Comparison of ENCODE assay signal across 21 cellular contexts in genomic region chr1:239733995-239734394, GRCh38.
DNase-seq lines count a peak whose midpoint lies in the region; TF ChIP-seq lines count a peak whose summit lies in the region.
"Had no signal": no experiment of that assay in that cellular context is flagged by ENCODE, and none has a peak within 500 bp of the region (broad histone marks: within the 10 kb centered on the region; RNA-seq: fewer than 3 reads in every experiment).

No MANE protein-coding gene starts in this region.

- peak overlapping the region; percentile 5 for H3K27ac ChIP-seq in hepatocyte
- H3K27ac ChIP-seq in smooth muscle cell (ENCODE audit: low read depth) = peak overlapping the region; percentile 61
- no peak overlapping the region for H3K27ac ChIP-seq in left ventricle myocardium inferior (replicated peaks)
- no peak overlapping the region for H3K27ac ChIP-seq in CD8-positive, alpha-beta memory T cell (ENCODE audit: low read depth, low read length)
- H3K27ac ChIP-seq: C4-2B, GM23248 had no signal

- no peaks in the 10 kb centered on the region for H3K4me1 Mint-ChIP-seq in CD8-positive, alpha-beta memory T cell
- H3K4me1 Mint-ChIP-seq: B cell had no signal

- no peak overlapping the region for H3K4me3 ChIP-seq in hepatocyte
- H3K4me3 ChIP-seq in smooth muscle cell = no peak overlapping the region
- no peak overlapping the region for H3K4me3 ChIP-seq in left ventricle myocardium inferior
- H3K4me3 ChIP-seq in CD8-positive, alpha-beta memory T cell (ENCODE audit: low read length) = no peak overlapping the region
- H3K4me3 ChIP-seq: GM23248 had no signal

- no peak overlapping the region for H3K9ac ChIP-seq in smooth muscle cell (ENCODE audit: low read depth)
- H3K9ac ChIP-seq: GM23248 had no signal

- no peaks in the 10 kb centered on the region for H4K20me1 ChIP-seq in hepatocyte (ENCODE audit: insufficient read depth, poor library complexity, severe bottlenecking)
- H4K20me1 ChIP-seq in smooth muscle cell (ENCODE audit: low read depth) = no peaks in the 10 kb centered on the region

- no peak overlapping the region for H3K27ac Mint-ChIP-seq in CD8-positive, alpha-beta memory T cell
- H3K27ac Mint-ChIP-seq: B cell; CD8-positive, alpha-beta T cell had no signal

- H3K79me2 ChIP-seq in hepatocyte (no peaks in the 10 kb centered on the region), smooth muscle cell (ENCODE audit: low read depth) (no peaks in the 10 kb centered on the region)

- H3K27me3 Mint-ChIP-seq in CD8-positive, alpha-beta memory T cell = peaks cover 0 to 3% of the 10 kb centered on the region in 2 donors
- H3K27me3 Mint-ChIP-seq: B cell had no signal

- POLR2A ChIA-PET in CD8-positive, alpha-beta memory T cell (lab: Charles Lee) = no interaction called here

- no peaks in the 10 kb centered on the region for H3K9me3 Mint-ChIP-seq in CD8-positive, alpha-beta memory T cell
- H3K9me3 Mint-ChIP-seq: CD8-positive, alpha-beta T cell had no signal

- no peaks in the 10 kb centered on the region for H3K9me2 ChIP-seq in hepatocyte (replicated peaks; ENCODE audit: insufficient read depth)

- DNase-seq in EL = peak; percentile 17
- peak; percentile 30 for DNase-seq in NCI-H2227 (lab: John Stamatoyannopoulos, UW; ENCODE audit: unreplicated experiment)
- DNase-seq in hepatocyte (ENCODE audit: low spot score) = no peak
- no peak for DNase-seq in smooth muscle cell (lab: John Stamatoyannopoulos, UW; ENCODE audit: unreplicated experiment)
- no peak for DNase-seq in left ventricle myocardium inferior
- no peak for DNase-seq in GM19238 (ENCODE audit: insufficient read length, low spot score)
- no peak for DNase-seq in CD8-positive, alpha-beta memory T cell
- DNase-seq: CD8-positive, alpha-beta T cell; DMS153; DND-41; GM23248; H7; Karpas-422; MV-4-11; NCI-H1105; NCI-H2029; NCI-H526 treated with DMSO at 0.1 percent for 48 hours; OCI-M1; SIG-M5 had no signal

- no peak overlapping the region for H3K4me2 ChIP-seq in hepatocyte
- no peak overlapping the region for H3K4me2 ChIP-seq in smooth muscle cell

- TF ChIP-seq CTCF in hepatocyte (IDR thresholded peaks at IDR 0.05; ENCODE audit: poor library complexity) (no peak), smooth muscle cell (IDR thresholded peaks at IDR 0.05; ENCODE audit: borderline replicate concordance, insufficient read depth, poor library complexity, severe bottlenecking) (no peak), left ventricle myocardium inferior (IDR thresholded peaks at IDR 0.05; ENCODE audit: borderline replicate concordance) (no peak)

- H3K36me3 ChIP-seq in hepatocyte (replicated peaks; ENCODE audit: insufficient read depth, low read depth) (no peaks in the 10 kb centered on the region), smooth muscle cell (ENCODE audit: low read depth) (no peaks in the 10 kb centered on the region), left ventricle myocardium inferior (no peaks in the 10 kb centered on the region)
- no peaks in the 10 kb centered on the region for H3K36me3 ChIP-seq in CD8-positive, alpha-beta memory T cell (ENCODE audit: insufficient read depth, low read length)

- intact Hi-C loops in left ventricle myocardium inferior (cut with micrococcal nuclease) = no loop called here

- no peaks in the 10 kb centered on the region for H3K27me3 ChIP-seq in hepatocyte
- no peaks in the 10 kb centered on the region for H3K27me3 ChIP-seq in smooth muscle cell (ENCODE audit: low read depth)
- no peaks in the 10 kb centered on the region for H3K27me3 ChIP-seq in left ventricle myocardium inferior (ENCODE audit: low read depth)
- H3K27me3 ChIP-seq in CD8-positive, alpha-beta memory T cell (ENCODE audit: insufficient read depth, low read length, poor library complexity, severe bottlenecking) = no peaks in the 10 kb centered on the region

- H3K9me3 ChIP-seq in hepatocyte (ENCODE audit: low read depth) = no peaks in the 10 kb centered on the region
- H3K9me3 ChIP-seq in smooth muscle cell (replicated peaks; ENCODE audit: low read depth) = no peaks in the 10 kb centered on the region
- no peaks in the 10 kb centered on the region for H3K9me3 ChIP-seq in left ventricle myocardium inferior (replicated peaks)
- no peaks in the 10 kb centered on the region for H3K9me3 ChIP-seq in CD8-positive, alpha-beta memory T cell (ENCODE audit: low read length)

- CTCF ChIA-PET in CD8-positive, alpha-beta memory T cell (lab: Charles Lee) = no interaction called here

- H2AFZ ChIP-seq in hepatocyte = no peak overlapping the region
- no peak overlapping the region for H2AFZ ChIP-seq in smooth muscle cell (ENCODE audit: low read depth)
- H2AFZ ChIP-seq: GM23248 had no signal

- H3F3A ChIP-seq in smooth muscle cell (ENCODE audit: low read depth) = no peaks in the 10 kb centered on the region

- peaks cover 0 to 8% (median 2%) of the 10 kb centered on the region in 3 donors for H3K36me3 Mint-ChIP-seq in CD8-positive, alpha-beta memory T cell
- H3K36me3 Mint-ChIP-seq: CD8-positive, alpha-beta T cell had no signal

- H3K4me3 Mint-ChIP-seq in CD8-positive, alpha-beta memory T cell = no peak overlapping the region
- H3K4me3 Mint-ChIP-seq: B cell; CD8-positive, alpha-beta T cell had no signal

- WGBS in hepatocyte (ENCODE audit: low lambda C conversion rate, missing lambda C conversion rate) = 67% methylated on average over 3 of the region's 3 CpGs
- 55% methylated on average over 3 of the region's 3 CpGs for WGBS in smooth muscle cell (ENCODE audit: low lambda C conversion rate)

- no peaks in the 10 kb centered on the region for H3K4me1 ChIP-seq in hepatocyte (ENCODE audit: insufficient read depth)
- H3K4me1 ChIP-seq in smooth muscle cell (ENCODE audit: low read depth) = no peaks in the 10 kb centered on the region
- no peaks in the 10 kb centered on the region for H3K4me1 ChIP-seq in left ventricle myocardium inferior
- H3K4me1 ChIP-seq in CD8-positive, alpha-beta memory T cell (ENCODE audit: insufficient read depth, low read length) = peaks cover 5% of the 10 kb centered on the region

Comparison
In these comparisons a context has a peak if more than half of its experiments do, and no peak if none do; other contexts are left out.
1. DNase-seq: peak in EL (single experiment) and NCI-H2227 (single experiment); none in hepatocyte (single experiment), smooth muscle cell (single experiment), left ventricle myocardium inferior (single experiment), GM19238 (single experiment) and CD8-positive, alpha-beta memory T cell (0 of 5).
2. H3K27ac ChIP-seq: peak in hepatocyte (single experiment) and smooth muscle cell (single experiment); none in left ventricle myocardium inferior (single experiment) and CD8-positive, alpha-beta memory T cell (single experiment).